In genomic region chr4:48963042-48963679, GRCh38 we compare ENCODE assay signal across 9 cellular contexts. TPM values are rescaled to one million over a fixed set of nuclear protein-coding genes. Genes with fewer than 3 reads are reported as not detected.
DNase-seq lines count a peak whose midpoint lies in the region; ATAC-seq, FAIRE-seq and TF ChIP-seq lines count a peak whose summit lies in the region.
"Had no signal": no experiment of that assay in that cellular context is flagged by ENCODE, and none has a peak within 500 bp of the region (broad histone marks: within the 10 kb centered on the region; RNA-seq: fewer than 3 reads in every experiment).

No MANE protein-coding gene starts in this region.

- peak; percentile 91 for ATAC-seq in HG03432 (IDR thresholded peaks at IDR 0.05; ENCODE audit: unreplicated experiment)
- ATAC-seq in activated CD4-positive, CD25-positive, alpha-beta regulatory T cell treated with anti-CD3 and anti-CD28 coated beads, Interleukin-2, amount 50 U/mL, for 24 hours = peak; percentile 65 to 83

- H3K36me3 Mint-ChIP-seq in CD14-positive monocyte = no peaks in the 10 kb centered on the region
- H3K36me3 Mint-ChIP-seq: IgD-negative memory B cell had no signal

- DNase-seq in CD14-positive monocyte (ENCODE audit: low spot score) (peak; percentile 64), GM19239 (ENCODE audit: insufficient read length, low spot score) (peak; percentile 28), NCI-H460 (ENCODE audit: extremely low read depth, low read depth) (peak; percentile 84), cerebellar cortex (ENCODE audit: low spot score) (peak; percentile 83), left kidney (ENCODE audit: low read depth, low spot score) (peak; percentile 92)
- DNase-seq in stimulated activated CD4-positive, alpha-beta T cell treated with anti-CD3 and anti-CD28 coated beads, Interleukin-4, amount 100 ng/mL, for 48 hours (ENCODE audit: low read depth in 2 of 2) = peak; percentile 56 to 66

- H3K9me3 Mint-ChIP-seq in CD14-positive monocyte = no peaks in the 10 kb centered on the region
- H3K9me3 Mint-ChIP-seq: IgD-negative memory B cell had no signal

- peak; percentile 90 for FAIRE-seq in GM19239 (lab: Jason Lieb, UNC)

- no peak overlapping the region for H3K4me3 Mint-ChIP-seq in CD14-positive monocyte
- H3K4me3 Mint-ChIP-seq: IgD-negative memory B cell had no signal

- peak; percentile 97 for TF ChIP-seq CTCF in CD14-positive monocyte (IDR thresholded peaks at IDR 0.05)

- H3K27me3 Mint-ChIP-seq in CD14-positive monocyte (ENCODE audit: low read depth in 3 of 3) = peaks cover 2 to 6% (median 2%) of the 10 kb centered on the region in 3 donors

- no peak overlapping the region for H3K27ac Mint-ChIP-seq in CD14-positive monocyte
- H3K27ac Mint-ChIP-seq: IgD-negative memory B cell had no signal

- H3K4me1 Mint-ChIP-seq in CD14-positive monocyte = no peaks in the 10 kb centered on the region
- H3K4me1 Mint-ChIP-seq: IgD-negative memory B cell had no signal

- intact Hi-C loops in CD14-positive monocyte (cut with micrococcal nuclease) = loop anchor here (2.0 to 5.0 kb wide), 2 partner anchors 382 to 386 kb away; no protein-coding TSS in a partner anchor

RNA-seq across cellular contexts. Expression of gene CWH43, which starts 22.9 kb away (rescaled TPM):
- polyA plus RNA-seq in CD14-positive monocyte = not detected
- total RNA-seq in NCI-H460 (2014; rRNA removed; shearing (Covaris generic)) = not detected in 2 replicates
- not detected in 2 replicates for polyA plus RNA-seq in NCI-H460 (2014; cell fraction: nucleus; rRNA removed)
- polyA plus RNA-seq: IgD-negative memory B cell had no signal

RNA-seq across cellular contexts. Expression of gene OCIAD2, which starts 56.6 kb away (rescaled TPM):
- polyA plus RNA-seq in CD14-positive monocyte = 1 to 10 TPM; 2.9 to 3.1 TPM
- total RNA-seq in NCI-H460 (2014; rRNA removed; shearing (Covaris generic)) = 44.4 and 64.1 TPM in 2 replicates
- polyA plus RNA-seq in NCI-H460 (2014; cell fraction: nucleus; rRNA removed) = 3.2 and 7.5 TPM in 2 replicates

Comparison
In these comparisons a context has a peak if more than half of its experiments do, and no peak if none do; other contexts are left out.
1. Peak in every context shown above with its lines: DNase-seq and ATAC-seq.
2. DNase-seq: peak in every context shown above with its lines; median percentile 92 in left kidney; 84 in NCI-H460; 83 in cerebellar cortex; 64 in CD14-positive monocyte; 61 in stimulated activated CD4-positive, alpha-beta T cell treated with anti-CD3 and anti-CD28 coated beads, Interleukin-4, amount 100 ng/mL, for 48 hours; 28 in GM19239.